20 cellular contexts compared by ENCODE assay signal in genomic region chr10:130175074-130175473, GRCh38.
"Had no signal": no experiment of that assay in that cellular context is flagged by ENCODE, and none has a peak within 500 bp of the region (broad histone marks: within the 10 kb centered on the region; RNA-seq: fewer than 3 reads in every experiment).

No MANE protein-coding gene starts in this region.

- H3K4me3 Mint-ChIP-seq: activated naive CD4-positive, alpha-beta T cell treated with anti-CD3 and anti-CD28 coated beads, Interleukin-2, amount 50 U/mL, for 24 hours; brain; naive B cell; neural progenitor cell; stimulated activated naive B cell treated with anti-CD40 and anti-IgM and Interleukin-4, amounts not matched to agents 10 μg/mL and 1 μg/mL and 100 μg/mL, for 72 hours had no signal

- H3K4me1 ChIP-seq: pancreas, SJSA1, transverse colon had no signal

- H3K27me3 Mint-ChIP-seq: activated naive CD4-positive, alpha-beta T cell treated with anti-CD3 and anti-CD28 coated beads, Interleukin-2, amount 50 U/mL, for 24 hours; naive B cell; stimulated activated naive B cell treated with anti-CD40 and anti-IgM and Interleukin-4, amounts not matched to agents 10 μg/mL and 1 μg/mL and 100 μg/mL, for 72 hours had no signal

- H3K9me3 ChIP-seq: left lung, pancreas, SJSA1, spleen, transverse colon had no signal

- FAIRE-seq: keratinocyte, pancreas had no signal

- H3K4me1 Mint-ChIP-seq: neural progenitor cell had no signal

- ATAC-seq: left lung; pancreas; sciatic nerve; stimulated activated naive B cell treated with anti-CD40 and anti-IgM and Interleukin-4, amounts not matched to agents 10 μg/mL and 1 μg/mL and 100 μg/mL, for 72 hours had no signal

- H2AFZ ChIP-seq: neural progenitor cell had no signal

- H3K4me3 ChIP-seq: coronary artery, left lung, neural progenitor cell, pancreas, SJSA1, spleen, transverse colon had no signal

- H3K27ac Mint-ChIP-seq: activated naive CD4-positive, alpha-beta T cell treated with anti-CD3 and anti-CD28 coated beads, Interleukin-2, amount 50 U/mL, for 24 hours; neural progenitor cell; stimulated activated naive B cell treated with anti-CD40 and anti-IgM and Interleukin-4, amounts not matched to agents 10 μg/mL and 1 μg/mL and 100 μg/mL, for 72 hours had no signal

- H3K9me3 Mint-ChIP-seq: activated naive CD4-positive, alpha-beta T cell treated with anti-CD3 and anti-CD28 coated beads, Interleukin-2, amount 50 U/mL, for 24 hours; brain; naive B cell; neural progenitor cell; stimulated activated naive B cell treated with anti-CD40 and anti-IgM and Interleukin-4, amounts not matched to agents 10 μg/mL and 1 μg/mL and 100 μg/mL, for 72 hours had no signal

- H3K4me2 ChIP-seq: neural progenitor cell had no signal

- DNase-seq: activated CD4-positive, alpha-beta T cell treated with anti-CD3 and anti-CD28 coated beads, Interleukin-2, amount 50 U/mL, for 4 hours; activated CD4-positive, CD25-positive, alpha-beta regulatory T cell; amygdala; central memory CD4-positive, alpha-beta T cell; effector CD4-positive, alpha-beta T cell; foreskin fibroblast; hippocampal formation; left lung; naive B cell; pancreas; spleen; stimulated activated naive B cell treated with anti-CD40 and anti-IgM and Interleukin-4, amounts not matched to agents 10 μg/mL and 1 μg/mL and 100 μg/mL, for 72 hours; transverse colon had no signal

- H3K27ac ChIP-seq: coronary artery, left lung, neural progenitor cell, pancreas, SJSA1, spleen, transverse colon had no signal

- H3K27me3 ChIP-seq: left lung, neural progenitor cell, pancreas, SJSA1, spleen, transverse colon had no signal
